In genomic region chr1:241022366-241022765, GRCh38 we compare ENCODE assay signal across 19 cellular contexts.
"Had no signal": no experiment of that assay in that cellular context is flagged by ENCODE, and none has a peak within 500 bp of the region (broad histone marks: within the 10 kb centered on the region; RNA-seq: fewer than 3 reads in every experiment).

No MANE protein-coding gene starts in this region.

- H3K9me3 ChIP-seq: body of pancreas, psoas muscle, right atrium auricular region, tibial artery had no signal

- H3K4me3 ChIP-seq: body of pancreas, left ventricle myocardium inferior, psoas muscle, right atrium auricular region, tibial artery had no signal

- H3K9me3 Mint-ChIP-seq: activated CD4-positive, alpha-beta memory T cell treated with anti-CD3 and anti-CD28 coated beads, Interleukin-2, amount 10 ng/mL, durations not matched to agents 7 days and 5 days had no signal

- H3K27me3 Mint-ChIP-seq: activated CD4-positive, alpha-beta memory T cell treated with anti-CD3 and anti-CD28 coated beads, Interleukin-2, amount 10 ng/mL, durations not matched to agents 7 days and 5 days; activated CD8-positive, alpha-beta memory T cell treated with anti-CD3 and anti-CD28 coated beads, Interleukin-2, amount 10 ng/mL, durations not matched to agents 7 days and 5 days; activated naive CD4-positive, alpha-beta T cell treated with anti-CD3 and anti-CD28 coated beads, Interleukin-2, amount 10 ng/mL, durations not matched to agents 7 days and 5 days; stimulated activated naive CD8-positive, alpha-beta T cell treated with anti-CD3 and anti-CD28 coated beads, Interleukin-15, Interleukin-2, amounts not matched to agents 100 ng/mL and 50 ng/mL, for 24 hours had no signal

- H3K27ac Mint-ChIP-seq: activated CD4-positive, alpha-beta memory T cell treated with anti-CD3 and anti-CD28 coated beads, Interleukin-2, amount 10 ng/mL, durations not matched to agents 7 days and 5 days; activated CD8-positive, alpha-beta memory T cell treated with anti-CD3 and anti-CD28 coated beads, Interleukin-2, amount 10 ng/mL, durations not matched to agents 7 days and 5 days; activated naive CD4-positive, alpha-beta T cell treated with anti-CD3 and anti-CD28 coated beads, Interleukin-2, amount 10 ng/mL, durations not matched to agents 7 days and 5 days; natural killer cell; stimulated activated naive CD8-positive, alpha-beta T cell treated with anti-CD3 and anti-CD28 coated beads, Interleukin-15, Interleukin-2, amounts not matched to agents 100 ng/mL and 50 ng/mL, for 24 hours; T-helper 1 cell treated with Interleukin-12 subunit alpha and Interleukin-12 subunit beta and Interleukin-4 antibody, amounts not matched to agents 30 μg/mL and 1 μg/mL, for 36 hours had no signal

- ATAC-seq: activated CD8-positive, alpha-beta memory T cell treated with anti-CD3 and anti-CD28 coated beads, Interleukin-2, amount 10 ng/mL, durations not matched to agents 7 days and 5 days; body of pancreas; natural killer cell; psoas muscle had no signal

- H3K4me3 Mint-ChIP-seq: activated CD4-positive, alpha-beta memory T cell treated with anti-CD3 and anti-CD28 coated beads, Interleukin-2, amount 10 ng/mL, durations not matched to agents 7 days and 5 days; activated CD8-positive, alpha-beta memory T cell treated with anti-CD3 and anti-CD28 coated beads, Interleukin-2, amount 10 ng/mL, durations not matched to agents 7 days and 5 days; activated naive CD4-positive, alpha-beta T cell treated with anti-CD3 and anti-CD28 coated beads, Interleukin-2, amount 10 ng/mL, durations not matched to agents 7 days and 5 days; natural killer cell; stimulated activated naive CD8-positive, alpha-beta T cell treated with anti-CD3 and anti-CD28 coated beads, Interleukin-15, Interleukin-2, amounts not matched to agents 100 ng/mL and 50 ng/mL, for 24 hours; T-helper 1 cell treated with Interleukin-12 subunit alpha and Interleukin-12 subunit beta and Interleukin-4 antibody, amounts not matched to agents 30 μg/mL and 1 μg/mL, for 36 hours had no signal

- DNase-seq: activated CD4-positive, alpha-beta memory T cell treated with anti-CD3 and anti-CD28 coated beads, Interleukin-2, amount 10 ng/mL, durations not matched to agents 7 days and 5 days; activated CD4-positive, alpha-beta T cell treated with anti-CD3 and anti-CD28 coated beads for 48 hours; activated CD4-positive, CD25-positive, alpha-beta regulatory T cell; activated CD8-positive, alpha-beta memory T cell treated with anti-CD3 and anti-CD28 coated beads, Interleukin-2, amount 10 ng/mL, durations not matched to agents 7 days and 5 days; activated effector memory CD4-positive, alpha-beta T cell treated with anti-CD3 and anti-CD28 coated beads, Interleukin-2, amount 50 U/mL, for 16 hours; activated naive CD4-positive, alpha-beta T cell treated with anti-CD3 and anti-CD28 coated beads, Interleukin-2, amount 10 ng/mL, durations not matched to agents 7 days and 5 days; activated T-cell treated with anti-CD3 and anti-CD28 coated beads for 4 hours; body of pancreas; glutamatergic neuron; hippocampal formation; left ventricle myocardium inferior; natural killer cell; psoas muscle; stimulated activated CD4-positive, alpha-beta T cell treated with anti-CD3 and anti-CD28 coated beads, Interleukin-1b, Interleukin-23, amount 100 ng/mL, for 48 hours; T1000; tibial artery had no signal

- H3K36me3 ChIP-seq: left ventricle myocardium inferior, right atrium auricular region, tibial artery had no signal

- H3K27ac ChIP-seq: body of pancreas, left ventricle myocardium inferior, psoas muscle, right atrium auricular region, tibial artery had no signal

- H3K36me3 Mint-ChIP-seq: activated CD8-positive, alpha-beta memory T cell treated with anti-CD3 and anti-CD28 coated beads, Interleukin-2, amount 10 ng/mL, durations not matched to agents 7 days and 5 days; activated naive CD4-positive, alpha-beta T cell treated with anti-CD3 and anti-CD28 coated beads, Interleukin-2, amount 10 ng/mL, durations not matched to agents 7 days and 5 days; natural killer cell had no signal

- H3K4me1 ChIP-seq: body of pancreas, left ventricle myocardium inferior, psoas muscle, right atrium auricular region, tibial artery had no signal

- H3K4me1 Mint-ChIP-seq: activated CD4-positive, alpha-beta memory T cell treated with anti-CD3 and anti-CD28 coated beads, Interleukin-2, amount 10 ng/mL, durations not matched to agents 7 days and 5 days; activated CD8-positive, alpha-beta memory T cell treated with anti-CD3 and anti-CD28 coated beads, Interleukin-2, amount 10 ng/mL, durations not matched to agents 7 days and 5 days; activated naive CD4-positive, alpha-beta T cell treated with anti-CD3 and anti-CD28 coated beads, Interleukin-2, amount 10 ng/mL, durations not matched to agents 7 days and 5 days; natural killer cell had no signal

- H3K27me3 ChIP-seq: body of pancreas, right atrium auricular region, tibial artery had no signal
